ENCODE assay signal across 8 cellular contexts in the genomic region with DNA sequence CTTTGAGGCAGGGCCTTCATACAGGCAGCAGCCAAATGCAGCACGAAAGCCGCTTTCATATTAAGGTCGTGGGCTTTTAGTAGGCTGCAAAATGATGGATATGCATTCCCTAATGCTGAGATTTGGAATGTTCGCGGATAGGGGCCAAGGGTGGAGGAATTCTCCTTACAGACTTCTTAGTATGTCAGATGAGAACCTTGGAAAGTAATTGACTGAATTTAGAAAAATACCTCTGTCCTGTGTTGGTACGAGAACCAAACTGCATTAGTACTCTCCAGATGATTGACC. TPM values are rescaled to one million over a fixed set of nuclear protein-coding genes. Genes with fewer than 3 reads are reported as not detected.
DNase-seq lines count a peak whose midpoint lies in the region; ATAC-seq and TF ChIP-seq lines count a peak whose summit lies in the region.

No MANE protein-coding gene starts in this region.

- H3K4me3 ChIP-seq in CD8-positive, alpha-beta memory T cell (ENCODE audit: low read length), result peak overlapping the region; percentile 83
- peak overlapping the region; percentile 79 for H3K4me3 ChIP-seq in PC-9
- peak overlapping the region; percentile 99 for H3K4me3 ChIP-seq in endodermal cell (ENCODE audit: low read length)
- H3K4me3 ChIP-seq in neutrophil (ENCODE audit: low read depth in 1 of 2, low read length in 1 of 2), result peak overlapping the region; percentile 63 to 82

- no peaks in the 10 kb centered on the region for H3K9me3 ChIP-seq in CD8-positive, alpha-beta memory T cell (ENCODE audit: low read length)
- H3K9me3 ChIP-seq in PC-9 (ENCODE audit: insufficient read depth, low read depth), result no peaks in the 10 kb centered on the region
- H3K9me3 ChIP-seq in endodermal cell (ENCODE audit: control insufficient read depth, low read length), result no peaks in the 10 kb centered on the region
- H3K9me3 ChIP-seq in neutrophil, result no peaks in the 10 kb centered on the region

- POLR2A ChIA-PET in CD8-positive, alpha-beta memory T cell (lab: Charles Lee), result interaction anchor here (2.1 kb wide), 1 partner anchor 125 kb away, joined by 8 read pairs; the partner anchor contains the start of gene MCUB
- POLR2A ChIA-PET in PC-9 (lab: Charles Lee; ENCODE audit: unreplicated experiment), result no interaction called here

- TF ChIP-seq CTCF in PC-9 (conservative IDR thresholded peaks at IDR 0.05) (no peak), endodermal cell (conservative IDR thresholded peaks at IDR 0.05) (no peak), neutrophil (IDR thresholded peaks at IDR 0.05) (no peak)

- BruUV-seq in PC-9 (replicated peaks; lab: Mats Ljungman, UMichigan), result TSS peak; percentile 52

- peak overlapping the region; percentile 69 for H3K27ac ChIP-seq in CD8-positive, alpha-beta memory T cell (ENCODE audit: low read depth, low read length)
- no peak overlapping the region for H3K27ac ChIP-seq in PC-9
- H3K27ac ChIP-seq in endodermal cell (ENCODE audit: low read depth, low read length), result no peak overlapping the region
- peak overlapping the region; percentile 97 for H3K27ac ChIP-seq in neutrophil

- CTCF ChIA-PET in CD8-positive, alpha-beta memory T cell (lab: Charles Lee), result interaction anchor here (1.0 to 2.8 kb wide), 4 partner anchors 10 to 392 kb away, joined by 3 to 17 read pairs (median 6); partner anchors contain the start of gene RRH
- CTCF ChIA-PET in PC-9 (lab: Charles Lee), result no interaction called here

- H3K9me2 ChIP-seq in PC-9 (ENCODE audit: insufficient read depth), result no peaks in the 10 kb centered on the region

- ATAC-seq in HG02798 (IDR thresholded peaks at IDR 0.05; ENCODE audit: poor library complexity, unreplicated experiment), result no peak

- peaks cover 0 to 12% (median 3%) of the 10 kb centered on the region in 3 donors for H3K36me3 Mint-ChIP-seq in CD8-positive, alpha-beta memory T cell
- peaks cover 10% of the 10 kb centered on the region for H3K36me3 Mint-ChIP-seq in endodermal cell (ENCODE audit: low read depth)

- intact Hi-C loops in PC-9 (cut with micrococcal nuclease; ENCODE audit: unreplicated experiment), result loop anchor here (5.0 kb wide), 2 partner anchors 128 to 478 kb away; partner anchors contain the start of genes EGF and MCUB

- WGBS in endodermal cell (ENCODE audit: insufficient coverage in 1 of 2, insufficient read length in 1 of 2), 2 experiments, result 16 to 40% methylated on average over 1 to 6 of the region's 6 CpGs

- peak overlapping the region; percentile 84 to 94 (median 89) for H3K4me3 Mint-ChIP-seq in CD8-positive, alpha-beta memory T cell
- H3K4me3 Mint-ChIP-seq in endodermal cell, result peak overlapping the region; percentile 84

- H3K4me2 ChIP-seq in PC-9, result peak overlapping the region; percentile 78

- peaks cover 69% of the 10 kb centered on the region for H3K79me2 ChIP-seq in PC-9 (ENCODE audit: low read depth)

- H3K9ac ChIP-seq in endodermal cell (ENCODE audit: extremely low read depth, low read length, poor library complexity, severe bottlenecking), result peak overlapping the region; percentile 65

- peaks cover 16% of the 10 kb centered on the region for H4K20me1 ChIP-seq in PC-9 (ENCODE audit: insufficient read depth)

- H3K4me1 ChIP-seq in CD8-positive, alpha-beta memory T cell (ENCODE audit: insufficient read depth, low read length), result peaks cover 59% of the 10 kb centered on the region
- H3K4me1 ChIP-seq in PC-9 (replicated peaks; ENCODE audit: insufficient read depth) (peaks cover 21% of the 10 kb centered on the region), endodermal cell (ENCODE audit: control insufficient read depth, insufficient read depth, low read length) (peaks cover 3% of the 10 kb centered on the region), neutrophil (ENCODE audit: control insufficient read depth in 1 of 2, insufficient read depth in 1 of 2, low read depth in 1 of 2, low read length in 1 of 2) (peaks cover 29 to 30% of the 10 kb centered on the region in 2 experiments)

- peak overlapping the region; percentile 76 to 97 (median 87) for H3K27ac Mint-ChIP-seq in CD8-positive, alpha-beta memory T cell
- peak overlapping the region; percentile 78 for H3K27ac Mint-ChIP-seq in endodermal cell

- no peaks in the 10 kb centered on the region for H3K27me3 ChIP-seq in CD8-positive, alpha-beta memory T cell (ENCODE audit: insufficient read depth, low read length, poor library complexity, severe bottlenecking)
- H3K27me3 ChIP-seq in PC-9 (ENCODE audit: insufficient read depth, low read depth) (no peaks in the 10 kb centered on the region), endodermal cell (ENCODE audit: control insufficient read depth, insufficient read depth, low read length, poor library complexity, severe bottlenecking) (no peaks in the 10 kb centered on the region), neutrophil (no peaks in the 10 kb centered on the region)

- H3K27me3 Mint-ChIP-seq in CD8-positive, alpha-beta memory T cell, result peaks cover 0 to 2% of the 10 kb centered on the region in 2 donors
- no peaks in the 10 kb centered on the region for H3K27me3 Mint-ChIP-seq in endodermal cell (ENCODE audit: insufficient read depth)

- H3K9me3 Mint-ChIP-seq in CD8-positive, alpha-beta memory T cell, result no peaks in the 10 kb centered on the region
- H3K9me3 Mint-ChIP-seq in endodermal cell, result no peaks in the 10 kb centered on the region

- no peaks in the 10 kb centered on the region for H3K36me3 ChIP-seq in CD8-positive, alpha-beta memory T cell (ENCODE audit: insufficient read depth, low read length)
- H3K36me3 ChIP-seq in PC-9 (ENCODE audit: low read depth), result no peaks in the 10 kb centered on the region
- H3K36me3 ChIP-seq in endodermal cell (ENCODE audit: control insufficient read depth, insufficient read depth, low read length), result peaks cover 9% of the 10 kb centered on the region
- H3K36me3 ChIP-seq in neutrophil, result no peaks in the 10 kb centered on the region

- no peaks in the 10 kb centered on the region for H3F3A ChIP-seq in PC-9 (ENCODE audit: insufficient read depth, low read depth)

- H2AFZ ChIP-seq in PC-9, result 0 out of 2 replicates have a peak overlapping the region, but pooled peaks have one; percentile 71

- H3K4me1 Mint-ChIP-seq in CD8-positive, alpha-beta memory T cell, result peaks cover 56 to 65% (median 63%) of the 10 kb centered on the region in 3 donors
- peaks cover 51% of the 10 kb centered on the region for H3K4me1 Mint-ChIP-seq in endodermal cell

- no peak for DNase-seq in CD8-positive, alpha-beta memory T cell
- DNase-seq in PC-9, result no peak
- DNase-seq in endodermal cell, result no peak
- DNase-seq in NCI-H82 treated with DMSO at 0.1 percent for 48 hours (lab: John Stamatoyannopoulos, UW; ENCODE audit: unreplicated experiment), result no peak
- no peak for DNase-seq in stimulated activated CD4-positive, alpha-beta T cell treated with anti-CD3 and anti-CD28 coated beads, Interleukin-4, amount 100 ng/mL, for 24 hours
- DNase-seq in KG1 (lab: John Stamatoyannopoulos, UW), result no peak

RNA-seq across cellular contexts. Expression of gene SEC24B, which starts 1.1 kb away (rescaled TPM):
- total RNA-seq in CD8-positive, alpha-beta memory T cell, result 10 to 100 TPM; 27.7 to 29.5 TPM
- 17.6 TPM for polyA plus RNA-seq in CD8-positive, alpha-beta memory T cell
- total RNA-seq in PC-9 (2021) (14.3 and 21.7 TPM in 2 replicates), endodermal cell (10 to 100 TPM; 42.5 to 48.6 TPM)
- 36.3 TPM for polyA plus RNA-seq in endodermal cell (2013, experiment 1 of 2)
- 34.6 TPM for polyA plus RNA-seq in endodermal cell (2013, experiment 2 of 2)

Comparison
In these comparisons a context has a peak if more than half of its experiments do, and no peak if none do; other contexts are left out.
1. H3K27ac ChIP-seq: peak in CD8-positive, alpha-beta memory T cell (single experiment) and neutrophil (single experiment); none in PC-9 (single experiment) and endodermal cell (single experiment).
2. Peak in every context shown above with its lines, with median percentiles within 50 percentile points of each other: H3K4me3 ChIP-seq.